In genomic region chr11:6682591-6682935, GRCh38 we compare ENCODE assay signal across 8 cellular contexts. TPM values are rescaled to one million over a fixed set of nuclear protein-coding genes. Genes with fewer than 3 reads are reported as not detected.
A peak's percentile ranks its signal among the peaks of the same experiment; 100 is the strongest.
DNase-seq lines count a peak whose midpoint lies in the region; ATAC-seq and TF ChIP-seq lines count a peak whose summit lies in the region.

No MANE protein-coding gene starts in this region.

- H3K4me1 ChIP-seq in NT2/D1 (ENCODE audit: insufficient read depth, insufficient read length), result no peaks in the 10 kb centered on the region
- H3K4me1 ChIP-seq in endocrine pancreas (ENCODE audit: control insufficient read depth, insufficient read depth, low read length), result no peaks in the 10 kb centered on the region

- H3K27me3 ChIP-seq in NT2/D1 (ENCODE audit: insufficient read depth, insufficient read length) (no peaks in the 10 kb centered on the region), endocrine pancreas (ENCODE audit: control insufficient read depth, insufficient read depth, low read length) (no peaks in the 10 kb centered on the region), neural cell (ENCODE audit: insufficient read depth, low read depth, low read length) (no peaks in the 10 kb centered on the region)

- ATAC-seq in GM19324 (IDR thresholded peaks at IDR 0.05; ENCODE audit: low FRiP score, unreplicated experiment) (no peak), GM19023 (IDR thresholded peaks at IDR 0.05; ENCODE audit: unreplicated experiment) (no peak)

- peaks cover 26% of the 10 kb centered on the region for H3K4me1 Mint-ChIP-seq in activated CD4-positive, alpha-beta T cell treated with anti-CD3 and anti-CD28 coated beads, Interleukin-2, amount 10 ng/mL, durations not matched to agents 24 days and 14 days

- peak overlapping the region; percentile 99 for H3K9ac ChIP-seq in NT2/D1 (ENCODE audit: insufficient read length, low read depth)
- H3K9ac ChIP-seq in endocrine pancreas (ENCODE audit: control insufficient read depth, insufficient read depth, low read length), result peak overlapping the region; percentile 84
- H3K9ac ChIP-seq in neural cell (ENCODE audit: low read length), result peak overlapping the region; percentile 78

- DNase-seq in activated CD4-positive, alpha-beta T cell treated with anti-CD3 and anti-CD28 coated beads, Interleukin-2, amount 10 ng/mL, durations not matched to agents 24 days and 14 days, result no peak
- DNase-seq in activated CD4-positive, alpha-beta T cell treated with anti-CD3 and anti-CD28 coated beads, Interleukin-2, amount 50 U/mL, for 4 hours, result no peak
- DNase-seq in NT2/D1 (ENCODE audit: low read depth, low spot score) (no peak), T-helper 9 cell (no peak)

- peaks cover 43% of the 10 kb centered on the region for H3K36me3 Mint-ChIP-seq in activated CD4-positive, alpha-beta T cell treated with anti-CD3 and anti-CD28 coated beads, Interleukin-2, amount 10 ng/mL, durations not matched to agents 24 days and 14 days (ENCODE audit: low read depth)

- H3K9me3 Mint-ChIP-seq in activated CD4-positive, alpha-beta T cell treated with anti-CD3 and anti-CD28 coated beads, Interleukin-2, amount 10 ng/mL, durations not matched to agents 24 days and 14 days, result no peaks in the 10 kb centered on the region

- H3K9me2 ChIP-seq in neural cell (ENCODE audit: insufficient read depth, low read length), result no peaks in the 10 kb centered on the region

- H3K4me3 ChIP-seq in NT2/D1 (ENCODE audit: insufficient read length, low read depth) (peak overlapping the region; percentile 99), endocrine pancreas (ENCODE audit: control insufficient read depth, insufficient read depth, low read length) (peak overlapping the region; percentile 90), neural cell (ENCODE audit: low read length) (peak overlapping the region; percentile 77)

- peaks cover 26% of the 10 kb centered on the region for H3K36me3 ChIP-seq in NT2/D1 (ENCODE audit: insufficient read depth, insufficient read length, low read length)
- H3K36me3 ChIP-seq in endocrine pancreas (ENCODE audit: control insufficient read depth, insufficient read depth, low read length), result no peaks in the 10 kb centered on the region
- no peaks in the 10 kb centered on the region for H3K36me3 ChIP-seq in neural cell (ENCODE audit: insufficient read depth, low read length)

- TF ChIP-seq RAD21 in neural cell (conservative IDR thresholded peaks at IDR 0.05), result no peak

- TF ChIP-seq CTCF in neural cell (IDR thresholded peaks at IDR 0.05; ENCODE audit: poor library complexity, severe bottlenecking), result no peak

- H3K79me2 ChIP-seq in neural cell (replicated peaks; ENCODE audit: insufficient read depth, low read length), result peaks cover 23% of the 10 kb centered on the region

- H3K4me3 Mint-ChIP-seq in activated CD4-positive, alpha-beta T cell treated with anti-CD3 and anti-CD28 coated beads, Interleukin-2, amount 10 ng/mL, durations not matched to agents 24 days and 14 days, result peak overlapping the region; percentile 86

- H3K4me2 ChIP-seq in neural cell (ENCODE audit: low read length), result peak overlapping the region; percentile 85

- H4K20me1 ChIP-seq in neural cell (ENCODE audit: insufficient read depth), result no peaks in the 10 kb centered on the region

- no peaks in the 10 kb centered on the region for H3F3A ChIP-seq in neural cell (ENCODE audit: insufficient read depth, low read length, poor library complexity, severe bottlenecking)

- TF ChIP-seq EP300 in neural cell (conservative IDR thresholded peaks at IDR 0.05; ENCODE audit: poor library complexity, severe bottlenecking), result no peak

- peak overlapping the region; percentile 58 for H3K27ac ChIP-seq in neural cell (ENCODE audit: low read length)

- peak overlapping the region; percentile 97 for H3K27ac Mint-ChIP-seq in activated CD4-positive, alpha-beta T cell treated with anti-CD3 and anti-CD28 coated beads, Interleukin-2, amount 10 ng/mL, durations not matched to agents 24 days and 14 days

- H2AFZ ChIP-seq in neural cell (ENCODE audit: low read depth, low read length), result peak overlapping the region; percentile 25

- H3K27me3 Mint-ChIP-seq in activated CD4-positive, alpha-beta T cell treated with anti-CD3 and anti-CD28 coated beads, Interleukin-2, amount 10 ng/mL, durations not matched to agents 24 days and 14 days, result peaks cover 2% of the 10 kb centered on the region

- H3K9me3 ChIP-seq in NT2/D1 (ENCODE audit: insufficient read depth, low read length), result peaks cover 11% of the 10 kb centered on the region; the same call in 1 of the 2 replicates
- H3K9me3 ChIP-seq in endocrine pancreas (ENCODE audit: control insufficient read depth, low read length), result no peaks in the 10 kb centered on the region
- H3K9me3 ChIP-seq in neural cell (ENCODE audit: low read length), result no peaks in the 10 kb centered on the region

- intact Hi-C loops in activated CD4-positive, alpha-beta T cell treated with anti-CD3 and anti-CD28 coated beads, Interleukin-2, amount 10 ng/mL, durations not matched to agents 24 days and 14 days (cut with micrococcal nuclease), result loop anchor here (1.0 to 5.0 kb wide), 5 partner anchors 9 to 1304 kb away; partner anchors contain the start of genes CAVIN3, EIF3F and FHIP1B

TF ChIP-seq in neural cell, 6 proteins besides CTCF, POLR2A, EP300 and RAD21:
- TF ChIP-seq SMC3 (conservative IDR thresholded peaks at IDR 0.05; ENCODE audit: poor library complexity), result no peak
- TF ChIP-seq POLR2AphosphoS5 (IDR thresholded peaks at IDR 0.05), result no peak
- TF ChIP-seq TAF1 (IDR thresholded peaks at IDR 0.05; ENCODE audit: low read depth), result no peak
- no peak for TF ChIP-seq REST (IDR thresholded peaks at IDR 0.05; ENCODE audit: borderline replicate concordance)
- no peak for TF ChIP-seq MXI1 (conservative IDR thresholded peaks at IDR 0.05; ENCODE audit: poor library complexity, severe bottlenecking)
- TF ChIP-seq EZH2 (IDR thresholded peaks at IDR 0.05; ENCODE audit: borderline replicate concordance, insufficient read depth, low read length, poor library complexity, severe bottlenecking), result no peak

RNA-seq across cellular contexts. Expression of gene MRPL17, which starts 0.6 kb away (rescaled TPM):
- 135 and 146 TPM in 2 replicates for total RNA-seq in activated CD4-positive, alpha-beta T cell treated with anti-CD3 and anti-CD28 coated beads, Interleukin-2, amount 10 ng/mL, durations not matched to agents 24 days and 14 days
- polyA plus RNA-seq in neural cell, result 23.0 and 28.3 TPM in 2 replicates
- polyA minus RNA-seq in neural cell, result 21.1 and 23.4 TPM in 2 replicates

RNA-seq across cellular contexts. Expression of gene DCHS1, which starts 27.0 kb away (rescaled TPM):
- 0.35 and 0.36 TPM in 2 replicates for total RNA-seq in activated CD4-positive, alpha-beta T cell treated with anti-CD3 and anti-CD28 coated beads, Interleukin-2, amount 10 ng/mL, durations not matched to agents 24 days and 14 days
- 30.1 and 42.4 TPM in 2 replicates for polyA plus RNA-seq in neural cell
- polyA minus RNA-seq in neural cell, result 113 and 126 TPM in 2 replicates
